13 cellular contexts compared by ENCODE assay signal in the genomic region with DNA sequence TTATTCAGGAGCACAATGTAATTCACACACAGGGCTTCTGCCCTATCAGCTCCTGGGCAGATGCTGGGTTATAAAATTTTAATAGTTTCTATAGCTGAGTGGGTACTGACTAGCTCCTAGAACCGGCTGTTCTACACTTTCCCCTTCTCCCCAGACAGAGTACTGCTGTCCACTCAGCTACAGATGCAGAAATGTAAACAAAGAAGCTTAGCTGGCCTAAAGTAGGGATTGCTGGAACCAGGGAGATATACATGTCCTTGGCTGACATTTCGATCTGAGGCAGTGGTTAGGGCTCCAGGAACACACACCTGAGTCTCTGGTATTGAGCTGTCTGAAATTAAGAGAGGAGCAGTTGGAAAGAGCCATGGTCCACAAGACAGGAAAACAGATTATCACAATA.
"Had no signal": no experiment of that assay in that cellular context is flagged by ENCODE, and none has a peak within 500 bp of the region (broad histone marks: within the 10 kb centered on the region; RNA-seq: fewer than 3 reads in every experiment).

No MANE protein-coding gene starts in this region.

- H3K36me3 ChIP-seq: cardiac muscle cell had no signal

- DNase-seq: activated CD4-positive, alpha-beta T cell treated with anti-CD3 and anti-CD28 coated beads for 4 hours; activated CD8-positive, alpha-beta T cell treated with anti-CD3 and anti-CD28 coated beads, Interleukin-2, amount 10 ng/mL, durations not matched to agents 7 days and 5 days; activated naive CD4-positive, alpha-beta T cell treated with Interleukin-2 at 50 U/mL for 16 hours; activated naive CD8-positive, alpha-beta T cell treated with anti-CD3 and anti-CD28 coated beads, Interleukin-2, amount 50 U/mL, for 24 hours; effector CD8-positive, alpha-beta T cell; stimulated activated CD4-positive, alpha-beta T cell treated with anti-CD3 and anti-CD28 coated beads, Interleukin-2, amount 100 ng/mL, for 48 hours; stimulated activated naive CD4-positive, alpha-beta T cell treated with Interleukin-2 at 50 U/mL for 16 hours; T-helper 9 cell had no signal

- H3K27me3 ChIP-seq: cardiac muscle cell had no signal

- H3K4me3 ChIP-seq: cardiac muscle cell, coronary artery had no signal

- H3K4me3 Mint-ChIP-seq: activated CD8-positive, alpha-beta T cell treated with anti-CD3 and anti-CD28 coated beads, Interleukin-2, amount 10 ng/mL, durations not matched to agents 7 days and 5 days; activated naive CD8-positive, alpha-beta T cell treated with anti-CD3 and anti-CD28 coated beads, Interleukin-2, amount 50 U/mL, for 24 hours; activated T-helper 1 cell treated with anti-CD3 and anti-CD28 coated beads, Interleukin-12 subunit alpha, Interleukin-12 subunit beta, Interleukin-2, Interleukin-4 antibody, amounts not matched to agents 30 ng/mL and 10 ng/mL and 1 ng/mL, durations not matched to agents 14 hours and 24 hours and 36 hours; nephron had no signal

- H3K27ac Mint-ChIP-seq: activated CD8-positive, alpha-beta T cell treated with anti-CD3 and anti-CD28 coated beads, Interleukin-2, amount 10 ng/mL, durations not matched to agents 7 days and 5 days; activated naive CD8-positive, alpha-beta T cell treated with anti-CD3 and anti-CD28 coated beads, Interleukin-2, amount 50 U/mL, for 24 hours; activated T-helper 1 cell treated with anti-CD3 and anti-CD28 coated beads, Interleukin-12 subunit alpha, Interleukin-12 subunit beta, Interleukin-2, Interleukin-4 antibody, amounts not matched to agents 30 ng/mL and 10 ng/mL and 1 ng/mL, durations not matched to agents 14 hours and 24 hours and 36 hours; nephron had no signal

- H3K27ac ChIP-seq: cardiac muscle cell, coronary artery, epithelial cell of prostate had no signal

- H3K9me3 Mint-ChIP-seq: activated T-helper 1 cell treated with anti-CD3 and anti-CD28 coated beads, Interleukin-12 subunit alpha, Interleukin-12 subunit beta, Interleukin-2, Interleukin-4 antibody, amounts not matched to agents 30 ng/mL and 10 ng/mL and 1 ng/mL, durations not matched to agents 14 hours and 24 hours and 36 hours had no signal

- ATAC-seq: activated CD8-positive, alpha-beta T cell treated with anti-CD3 and anti-CD28 coated beads, Interleukin-2, amount 10 ng/mL, durations not matched to agents 7 days and 5 days; activated naive CD8-positive, alpha-beta T cell treated with anti-CD3 and anti-CD28 coated beads, Interleukin-2, amount 50 U/mL, for 24 hours had no signal

- H3K4me1 Mint-ChIP-seq: activated naive CD8-positive, alpha-beta T cell treated with anti-CD3 and anti-CD28 coated beads, Interleukin-2, amount 50 U/mL, for 24 hours had no signal
